In genomic region chr5:107719207-107719606, GRCh38 we compare ENCODE assay signal across 22 cellular contexts. TPM values are rescaled to one million over a fixed set of nuclear protein-coding genes. Genes with fewer than 3 reads are reported as not detected.
"Had no signal": no experiment of that assay in that cellular context is flagged by ENCODE, and none has a peak within 500 bp of the region (broad histone marks: within the 10 kb centered on the region; RNA-seq: fewer than 3 reads in every experiment).

No MANE protein-coding gene starts in this region.

- H3K4me3 ChIP-seq: heart right ventricle, lung, pancreas, psoas muscle, right atrium auricular region, thoracic aorta, upper lobe of right lung had no signal

- H3K27me3 ChIP-seq: heart right ventricle, neutrophil, pancreas, right atrium auricular region, upper lobe of right lung had no signal

- H3K4me1 ChIP-seq: heart right ventricle, pancreas, psoas muscle, right atrium auricular region, upper lobe of right lung had no signal

- DNase-seq: activated CD4-positive, alpha-beta T cell treated with anti-CD3 and anti-CD28 coated beads, Interleukin-2, amount 10 ng/mL, durations not matched to agents 7 days and 5 days; activated CD4-positive, CD25-positive, alpha-beta regulatory T cell treated with anti-CD3 and anti-CD28 coated beads, Interleukin-2, amount 50 U/mL, for 72 hours; activated CD8-positive, alpha-beta T cell treated with anti-CD3 and anti-CD28 coated beads, Interleukin-2, amount 10 ng/mL, durations not matched to agents 7 days and 5 days; activated gamma-delta T cell; activated naive CD4-positive, alpha-beta T cell treated with anti-CD3 and anti-CD28 coated beads, Interleukin-2, amount 50 U/mL, for 16 hours; activated naive CD8-positive, alpha-beta T cell treated with anti-CD3 and anti-CD28 coated beads, Interleukin-2, amount 50 U/mL, for 24 hours; caudate nucleus; effector CD4-positive, alpha-beta T cell; heart right ventricle; islet precursor cell; natural killer cell; psoas muscle; stimulated activated CD4-positive, alpha-beta T cell treated with anti-CD3 and anti-CD28 coated beads, Interleukin-4, amount 100 ng/mL, for 24 hours; stimulated activated naive CD4-positive, alpha-beta T cell treated with Interleukin-2 at 50 U/mL for 16 hours; upper lobe of right lung had no signal

- H3K36me3 ChIP-seq: heart right ventricle, neutrophil, pancreas, right atrium auricular region, thoracic aorta, upper lobe of right lung had no signal

- H3K9me3 ChIP-seq: neutrophil, pancreas, thoracic aorta, upper lobe of right lung had no signal

- H3K27ac ChIP-seq: heart right ventricle, neutrophil, pancreas, psoas muscle, right atrium auricular region, thoracic aorta, upper lobe of right lung, VCaP had no signal

RNA-seq across cellular contexts. Expression of gene EFNA5, which starts 48.5 kb away (rescaled TPM):
- total RNA-seq: activated CD4-positive, alpha-beta T cell treated with anti-CD3 and anti-CD28 coated beads, Interleukin-2, amount 10 ng/mL, durations not matched to agents 7 days and 5 days; activated CD8-positive, alpha-beta T cell treated with anti-CD3 and anti-CD28 coated beads, Interleukin-2, amount 10 ng/mL, durations not matched to agents 7 days and 5 days; activated T-helper 1 cell treated with anti-CD3 and anti-CD28 coated beads, Interleukin-12 subunit alpha, Interleukin-12 subunit beta, Interleukin-2, Interleukin-4 antibody, amounts not matched to agents 30 ng/mL and 10 ng/mL and 1 ng/mL, durations not matched to agents 14 hours and 24 hours and 36 hours had no signal
